In genomic region chr9:36597412-36598178, GRCh38 we compare ENCODE assay signal across 8 cellular contexts. TPM values are rescaled to one million over a fixed set of nuclear protein-coding genes. Genes with fewer than 3 reads are reported as not detected.
DNase-seq lines count a peak whose midpoint lies in the region; ATAC-seq and TF ChIP-seq lines count a peak whose summit lies in the region.

No MANE protein-coding gene starts in this region.

- RAD21 ChIA-PET in HCT116 (lab: Charles Lee; ENCODE audit: low non-redundant PET in 1 of 2, low total read pairs in 2 of 2, uncharacterized antibody in 2 of 2, unreplicated experiment in 2 of 2): no interaction called here

- H3K4me2 ChIP-seq in HCT116 (ENCODE audit: low read length): no peak overlapping the region

- CTCF ChIA-PET in HCT116 (lab: Charles Lee): interaction anchor here (0.7 to 1.6 kb wide), 3 partner anchors 18 to 131 kb away, joined by 3 to 4 read pairs (median 3); no protein-coding TSS in a partner anchor

- TF ChIP-seq RAD21 in HCT116 (IDR thresholded peaks at IDR 0.05; ENCODE audit: low read depth): peak; percentile 25; the same call in 1 of the 2 replicates

- no peak overlapping the region for H3K4me3 ChIP-seq in HCT116 (replicated peaks in 1 of 2; ENCODE audit: low read depth in 1 of 2, low read length in 2 of 2)
- no peak overlapping the region for H3K4me3 ChIP-seq in WERI-Rb-1 (ENCODE audit: low read depth, low read length)
- H3K4me3 ChIP-seq in kidney epithelial cell (ENCODE audit: low read depth, low read length): no peak overlapping the region

- TF ChIP-seq POLR2A in HCT116 (IDR thresholded peaks at IDR 0.05; ENCODE audit: borderline replicate concordance, extremely low read depth, insufficient read depth, insufficient read length): no peak

- ATAC-seq in HCT116: peak; percentile 95

- TF ChIP-seq CTCF in HCT116 (IDR thresholded peaks at IDR 0.05 in 2 of 3, conservative IDR thresholded peaks at IDR 0.05 in 1 of 3; ENCODE audit: borderline replicate concordance in 1 of 3, insufficient read depth in 1 of 3, low read depth in 2 of 3, low read length in 2 of 3) (peak; percentile 41 to 72 (median 65); a peak in 5 of 6 replicates), WERI-Rb-1 (IDR thresholded peaks at IDR 0.05; ENCODE audit: low read depth, low read length) (peak; percentile 72), kidney epithelial cell (IDR thresholded peaks at IDR 0.05; ENCODE audit: insufficient read depth, low read length, poor library complexity, severe bottlenecking) (peak; percentile 66)

- H3K27ac ChIP-seq in HCT116 (ENCODE audit: low read depth, low read length) (no peak overlapping the region), WERI-Rb-1 (no peak overlapping the region)

- intact Hi-C loops in HCT116 (cut with micrococcal nuclease): loop anchor here (1.0 kb wide), 1 partner anchor 132 kb away; no protein-coding TSS in a partner anchor

- H3K9me2 ChIP-seq in HCT116 (ENCODE audit: insufficient read depth): no peaks in the 10 kb centered on the region

- H3K27me3 ChIP-seq in HCT116 (ENCODE audit: insufficient read depth, low read length) (no peaks in the 10 kb centered on the region), WERI-Rb-1 (ENCODE audit: insufficient read depth, low read depth, severe bottlenecking) (no peaks in the 10 kb centered on the region), kidney epithelial cell (ENCODE audit: control insufficient read depth, insufficient read depth, low read length) (no peaks in the 10 kb centered on the region)

- POLR2A ChIA-PET in HCT116 (lab: Charles Lee): no interaction called here

- no peak overlapping the region for H3K9ac ChIP-seq in HCT116 (ENCODE audit: low read length)

- H3K36me3 ChIP-seq in HCT116 (ENCODE audit: control insufficient read depth in 1 of 2, insufficient read depth in 2 of 2, low read length in 2 of 2) (peaks cover 37 to 50% of the 10 kb centered on the region in 2 experiments), WERI-Rb-1 (peaks cover 76% of the 10 kb centered on the region), kidney epithelial cell (ENCODE audit: control insufficient read depth, insufficient read depth, low read length) (no peaks in the 10 kb centered on the region)

- H2AFZ ChIP-seq in HCT116 (ENCODE audit: low read depth, low read length, poor library complexity, severe bottlenecking): no peak overlapping the region

- BruUV-seq in HCT116 (replicated peaks; lab: Mats Ljungman, UMichigan): no TSS peak

- H4K20me1 ChIP-seq in HCT116 (ENCODE audit: insufficient read depth): peaks cover 5% of the 10 kb centered on the region

- H3K9me3 ChIP-seq in HCT116 (ENCODE audit: control insufficient read depth in 1 of 2, insufficient read depth in 1 of 2, low read depth in 1 of 2, low read length in 2 of 2) (no peaks in the 10 kb centered on the region), WERI-Rb-1 (ENCODE audit: severe bottlenecking) (no peaks in the 10 kb centered on the region)

- H3K4me1 ChIP-seq in HCT116 (ENCODE audit: control insufficient read depth in 1 of 2, insufficient read depth in 2 of 2, low read length in 2 of 2): no peaks in the 10 kb centered on the region

- peaks cover 79% of the 10 kb centered on the region for H3K79me2 ChIP-seq in HCT116 (ENCODE audit: insufficient read depth, low read length)

- DNase-seq in COLO829 (ENCODE audit: low spot score) (peak; percentile 74), HCT116 (ENCODE audit: low read depth, low spot score) (peak; percentile 32), WERI-Rb-1 (peak; percentile 10), kidney epithelial cell (ENCODE audit: low read depth) (no peak), putamen (ENCODE audit: low spot score) (no peak), GOT3 (lab: John Stamatoyannopoulos, UW) (no peak), SK-N-DZ (ENCODE audit: low spot score) (no peak), NCI-H226 (no peak)

TF ChIP-seq in HCT116, 20 proteins besides CTCF, POLR2A, EP300 and RAD21:
- no peak for TF ChIP-seq POLR2AphosphoS5 (IDR thresholded peaks at IDR 0.05; ENCODE audit: low read depth, low read length)
- no peak for TF ChIP-seq SRF (IDR thresholded peaks at IDR 0.05; ENCODE audit: low read depth)
- TF ChIP-seq FOSL1 (IDR thresholded peaks at IDR 0.05; ENCODE audit: low read depth): no peak
- TF ChIP-seq REST (IDR thresholded peaks at IDR 0.05; ENCODE audit: low read depth): no peak
TF ChIP-seq in HCT116: peak in this region for 0.

RNA-seq across cellular contexts. Expression of gene MELK, which starts 24.9 kb away (rescaled TPM):
- total RNA-seq in HCT116 (2021; ENCODE audit: unreplicated experiment): 63.2 TPM
- polyA plus RNA-seq in HCT116 (2012): 20.9 and 30.0 TPM in 2 replicates
- 15.0 and 16.0 TPM in 2 replicates for total RNA-seq in kidney epithelial cell
- 90.7 and 91.9 TPM in 2 replicates for polyA plus RNA-seq in SK-N-DZ (2014; cell fraction: cytosol; rRNA removed)
- 47.9 and 54.9 TPM in 2 replicates for polyA plus RNA-seq in SK-N-DZ (2014; cell fraction: nucleus; rRNA removed)

Comparison
In these comparisons a context has a peak if more than half of its experiments do, and no peak if none do; other contexts are left out.
1. DNase-seq: peak in COLO829 (single experiment), HCT116 (single experiment) and WERI-Rb-1 (single experiment); none in kidney epithelial cell (single experiment), putamen (single experiment), GOT3 (single experiment), SK-N-DZ (single experiment) and NCI-H226 (single experiment).
2. Peak in every context shown above with its lines, with median percentiles within 50 percentile points of each other: CTCF ChIP-seq.